Comparison of ENCODE assay signal across 1 cellular context in genomic region chr2:238908960-238909951, GRCh38.
TF ChIP-seq lines count a peak whose summit lies in the region.

No MANE protein-coding gene starts in this region.

TF ChIP-seq in GM23338, 12 proteins besides CTCF, POLR2A, EP300 and RAD21 (continued from another document):
- TF ChIP-seq, protein P1, sequence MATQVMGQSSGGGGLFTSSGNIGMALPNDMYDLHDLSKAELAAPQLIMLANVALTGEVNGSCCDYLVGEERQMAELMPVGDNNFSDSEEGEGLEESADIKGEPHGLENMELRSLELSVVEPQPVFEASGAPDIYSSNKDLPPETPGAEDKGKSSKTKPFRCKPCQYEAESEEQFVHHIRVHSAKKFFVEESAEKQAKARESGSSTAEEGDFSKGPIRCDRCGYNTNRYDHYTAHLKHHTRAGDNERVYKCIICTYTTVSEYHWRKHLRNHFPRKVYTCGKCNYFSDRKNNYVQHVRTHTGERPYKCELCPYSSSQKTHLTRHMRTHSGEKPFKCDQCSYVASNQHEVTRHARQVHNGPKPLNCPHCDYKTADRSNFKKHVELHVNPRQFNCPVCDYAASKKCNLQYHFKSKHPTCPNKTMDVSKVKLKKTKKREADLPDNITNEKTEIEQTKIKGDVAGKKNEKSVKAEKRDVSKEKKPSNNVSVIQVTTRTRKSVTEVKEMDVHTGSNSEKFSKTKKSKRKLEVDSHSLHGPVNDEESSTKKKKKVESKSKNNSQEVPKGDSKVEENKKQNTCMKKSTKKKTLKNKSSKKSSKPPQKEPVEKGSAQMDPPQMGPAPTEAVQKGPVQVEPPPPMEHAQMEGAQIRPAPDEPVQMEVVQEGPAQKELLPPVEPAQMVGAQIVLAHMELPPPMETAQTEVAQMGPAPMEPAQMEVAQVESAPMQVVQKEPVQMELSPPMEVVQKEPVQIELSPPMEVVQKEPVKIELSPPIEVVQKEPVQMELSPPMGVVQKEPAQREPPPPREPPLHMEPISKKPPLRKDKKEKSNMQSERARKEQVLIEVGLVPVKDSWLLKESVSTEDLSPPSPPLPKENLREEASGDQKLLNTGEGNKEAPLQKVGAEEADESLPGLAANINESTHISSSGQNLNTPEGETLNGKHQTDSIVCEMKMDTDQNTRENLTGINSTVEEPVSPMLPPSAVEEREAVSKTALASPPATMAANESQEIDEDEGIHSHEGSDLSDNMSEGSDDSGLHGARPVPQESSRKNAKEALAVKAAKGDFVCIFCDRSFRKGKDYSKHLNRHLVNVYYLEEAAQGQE (IDR thresholded peaks at IDR 0.05; ENCODE audit: unreplicated experiment) = no peak
- TF ChIP-seq POLR2AphosphoS5 (IDR thresholded peaks at IDR 0.05; ENCODE audit: low read depth) = no peak
- TF ChIP-seq EZH2 (IDR thresholded peaks at IDR 0.05; ENCODE audit: low read depth, unreplicated experiment) = no peak
- TF ChIP-seq ETS1 (IDR thresholded peaks at IDR 0.05) = no peak
